Comparison of ENCODE assay signal across 13 cellular contexts in the genomic region with DNA sequence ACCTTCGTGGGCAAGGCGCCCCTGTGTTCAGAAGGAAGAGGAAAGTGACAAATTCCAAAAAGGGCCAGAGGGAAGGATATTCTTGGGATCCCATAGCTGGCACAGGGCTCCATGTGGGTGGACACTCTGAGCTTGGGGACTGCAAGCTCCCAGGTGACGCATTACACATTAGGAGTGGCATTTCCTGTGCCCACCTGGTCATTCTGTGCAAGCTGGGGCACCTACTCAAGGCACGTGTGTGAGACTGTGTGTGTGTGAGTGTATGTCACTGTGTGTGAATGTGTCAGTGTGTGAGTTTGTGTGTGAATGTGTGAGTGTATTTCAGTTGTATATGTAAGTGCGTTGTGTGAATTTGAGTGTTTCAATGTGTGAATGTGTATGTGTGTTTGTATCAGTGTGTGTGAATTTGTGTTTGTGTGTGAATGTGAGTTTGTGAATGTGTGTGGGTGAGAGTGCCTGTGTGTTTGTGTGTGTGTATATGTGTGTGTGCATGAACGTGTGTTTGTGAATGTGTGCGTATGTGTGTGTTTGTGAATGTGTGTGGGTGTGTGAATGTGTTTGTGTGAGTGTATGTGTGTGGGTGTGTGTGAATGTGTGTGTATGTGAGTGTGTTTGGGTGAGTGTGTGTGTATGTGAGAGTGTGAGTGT. TPM values are rescaled to one million over a fixed set of nuclear protein-coding genes. Genes with fewer than 3 reads are reported as not detected.
"Had no signal": no experiment of that assay in that cellular context is flagged by ENCODE, and none has a peak within 500 bp of the region (broad histone marks: within the 10 kb centered on the region; RNA-seq: fewer than 3 reads in every experiment).

No MANE protein-coding gene starts in this region.

- DNase-seq: activated B cell treated with CpG ODN at 0.5 μM for 24 hours; activated CD4-positive, alpha-beta T cell treated with anti-CD3 and anti-CD28 coated beads, Interleukin-2, amount 50 U/mL, for 1 hour; activated naive CD4-positive, alpha-beta T cell treated with anti-CD3 and anti-CD28 coated beads, Interleukin-2, amount 10 ng/mL, durations not matched to agents 7 days and 5 days; caudate nucleus; effector CD8-positive, alpha-beta T cell; heart right ventricle; kidney; left ventricle myocardium inferior; retina had no signal

- ATAC-seq: heart right ventricle had no signal

- FAIRE-seq: frontal cortex, kidney had no signal

- H3K36me3 ChIP-seq: heart right ventricle, left ventricle myocardium inferior, vagina had no signal

- H3K27ac ChIP-seq: left ventricle myocardium inferior, vagina had no signal

- H3K27me3 ChIP-seq: vagina had no signal

- H3K4me3 ChIP-seq: coronary artery, heart right ventricle, left ventricle myocardium inferior, vagina had no signal

RNA-seq across cellular contexts. Expression of a gene that starts 1.6 kb away (rescaled TPM):
- total RNA-seq: mesothelial cell of epicardium had no signal
